9 cellular contexts compared by ENCODE assay signal in the genomic region with DNA sequence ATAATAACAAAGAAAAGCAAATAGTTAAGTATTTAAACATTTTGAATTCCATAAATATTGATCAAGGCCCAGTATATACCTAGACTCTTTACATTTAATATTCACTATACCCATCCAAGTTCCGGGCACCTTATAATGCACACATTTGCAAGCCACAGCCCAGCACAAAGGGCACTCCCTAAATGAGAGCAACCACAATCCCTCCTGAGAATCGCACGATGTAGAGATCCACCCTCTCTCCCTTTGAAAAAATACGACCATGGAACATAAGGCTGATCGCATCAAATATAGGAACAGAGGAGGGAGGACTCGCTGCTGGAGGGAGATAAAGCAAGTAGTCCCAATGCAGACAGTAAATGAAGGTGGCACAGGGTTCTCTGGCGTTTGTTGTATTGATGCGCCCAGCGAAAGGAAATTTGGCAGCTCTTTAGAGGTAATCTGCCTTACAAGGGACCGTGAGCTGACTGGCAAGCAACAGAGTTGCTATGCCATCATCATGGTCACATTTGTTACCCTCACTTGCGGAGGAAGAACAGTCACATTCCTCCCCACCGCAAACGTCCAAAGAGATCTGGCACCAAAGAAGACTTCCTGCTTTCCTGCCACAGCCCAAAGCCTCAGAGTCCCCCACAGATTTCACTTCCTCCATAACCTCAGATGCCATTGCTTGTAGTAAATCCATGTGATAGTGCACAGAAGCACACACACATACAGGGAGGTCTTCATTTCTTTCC. TPM values are rescaled to one million over a fixed set of nuclear protein-coding genes. Genes with fewer than 3 reads are reported as not detected.
A peak's percentile ranks its signal among the peaks of the same experiment; 100 is the strongest.
DNase-seq lines count a peak whose midpoint lies in the region; ATAC-seq and TF ChIP-seq lines count a peak whose summit lies in the region.
"Had no signal": no experiment of that assay in that cellular context is flagged by ENCODE, and none has a peak within 500 bp of the region (broad histone marks: within the 10 kb centered on the region; RNA-seq: fewer than 3 reads in every experiment).

No MANE protein-coding gene starts in this region.

- 67 to 72% (median 69%) methylated on average over 13 of the region's 13 CpGs for WGBS in adrenal gland, 4 donors
- 59 to 67% (median 62%) methylated on average over 13 of the region's 13 CpGs for WGBS in psoas muscle, 3 donors

- H3K27ac ChIP-seq in adrenal gland (no peak overlapping the region), vagina (no peak overlapping the region), psoas muscle (no peak overlapping the region)

- DNase-seq in GM13977 (ENCODE audit: low spot score), result peak; percentile 23
- peak; percentile 55 for DNase-seq in HT1080 (ENCODE audit: low read depth)
- peak; percentile 25 to 55 (median 36) for DNase-seq in adrenal gland
- no peak for DNase-seq in vagina (ENCODE audit: extremely low spot score in 2 of 2)
- no peak for DNase-seq in OCI-M2 (lab: John Stamatoyannopoulos, UW; ENCODE audit: unreplicated experiment)
- DNase-seq in psoas muscle, result no peak
- no peak for DNase-seq in NCI-H345 (lab: John Stamatoyannopoulos, UW)

- H3K4me1 ChIP-seq in adrenal gland (replicated peaks in 1 of 2), result no peaks in the 10 kb centered on the region
- no peaks in the 10 kb centered on the region for H3K4me1 ChIP-seq in vagina
- H3K4me1 ChIP-seq in psoas muscle, result no peaks in the 10 kb centered on the region

- in situ Hi-C loops in GM13977 (cut with MboI; ENCODE audit: low pct_unique_long_range_greater_than_20kb, low sequenced_read_pairs, unreplicated experiment), result loop anchor here (25.0 kb wide), 2 partner anchors 343 to 593 kb away; a partner anchor contains a TSS

- TF ChIP-seq POLR2A in adrenal gland (IDR thresholded peaks at IDR 0.05) (no peak), vagina (IDR thresholded peaks at IDR 0.05) (no peak)

- H3K27me3 ChIP-seq in adrenal gland (no peaks in the 10 kb centered on the region), vagina (no peaks in the 10 kb centered on the region), psoas muscle (ENCODE audit: insufficient read depth in 3 of 3, low read length in 2 of 3) (peaks cover 0 to 2% (median 0%) of the 10 kb centered on the region in 3 donors)

- H3K9me3 ChIP-seq in adrenal gland (replicated peaks in 1 of 3) (no peaks in the 10 kb centered on the region), vagina (no peaks in the 10 kb centered on the region), psoas muscle (no peaks in the 10 kb centered on the region)

- no peak for TF ChIP-seq CTCF in GM13977 (IDR thresholded peaks at IDR 0.05; ENCODE audit: extremely low read depth, insufficient read depth, missing control alignments)
- no peak for TF ChIP-seq CTCF in adrenal gland (IDR thresholded peaks at IDR 0.05)
- no peak for TF ChIP-seq CTCF in vagina (IDR thresholded peaks at IDR 0.05)
- TF ChIP-seq CTCF in psoas muscle (IDR thresholded peaks at IDR 0.05), result no peak

- H3K36me3 ChIP-seq in adrenal gland (replicated peaks in 1 of 2), result no peaks in the 10 kb centered on the region
- no peaks in the 10 kb centered on the region for H3K36me3 ChIP-seq in vagina
- no peaks in the 10 kb centered on the region for H3K36me3 ChIP-seq in psoas muscle (ENCODE audit: insufficient read depth in 1 of 2, low read depth in 1 of 2)

- intact Hi-C loops in adrenal gland (cut with DNase I) (no loop called here), vagina (cut with DNase I) (no loop called here), psoas muscle (cut with DNase I) (no loop called here)

- peak; percentile 78 for ATAC-seq in GM21515 (IDR thresholded peaks at IDR 0.05; ENCODE audit: unreplicated experiment)
- ATAC-seq in psoas muscle, result no peak

- no peak overlapping the region for H3K4me3 ChIP-seq in adrenal gland
- H3K4me3 ChIP-seq in vagina, result no peak overlapping the region
- no peak overlapping the region for H3K4me3 ChIP-seq in psoas muscle

RNA-seq across cellular contexts. Expression of a gene that starts 16.1 kb away (rescaled TPM):
- not detected in 2 replicates for total RNA-seq in HT1080 (2014; rRNA removed; shearing (Covaris generic))
- polyA plus RNA-seq in HT1080 (2015; cell fraction: cytosol; rRNA removed), result not detected in 2 replicates
- polyA plus RNA-seq in HT1080 (2015; cell fraction: nucleus; rRNA removed), result not detected in 2 replicates
- not detected for total RNA-seq in adrenal gland
- polyA plus RNA-seq in adrenal gland, result not detected
- not detected for total RNA-seq in vagina
- not detected for total RNA-seq in psoas muscle
- polyA plus RNA-seq in psoas muscle, result not detected
- total RNA-seq: dermis microvascular lymphatic vessel endothelial cell had no signal

RNA-seq across cellular contexts. Expression of a gene that starts 22.5 kb away (rescaled TPM):
- total RNA-seq in HT1080 (2014; rRNA removed; shearing (Covaris generic)), result not detected in 2 replicates
- polyA plus RNA-seq in HT1080 (2015; cell fraction: cytosol; rRNA removed), result not detected in 2 replicates
- polyA plus RNA-seq in HT1080 (2015; cell fraction: nucleus; rRNA removed), result not detected in 2 replicates
- total RNA-seq in adrenal gland (not detected), vagina (not detected), psoas muscle (not detected)
- polyA plus RNA-seq in adrenal gland (not detected), psoas muscle (under 1 TPM in 1 of 3 donors, not detected in 2; 0.10 TPM)
- total RNA-seq: dermis microvascular lymphatic vessel endothelial cell had no signal

RNA-seq across cellular contexts. Expression of a gene that starts 57.5 kb away (rescaled TPM):
- 90.4 and 91.5 TPM in 2 replicates for total RNA-seq in HT1080 (2014; rRNA removed; shearing (Covaris generic))
- 111 and 113 TPM in 2 replicates for polyA plus RNA-seq in HT1080 (2015; cell fraction: cytosol; rRNA removed)
- polyA plus RNA-seq in HT1080 (2015; cell fraction: nucleus; rRNA removed), result 140 and 159 TPM in 2 replicates
- total RNA-seq in adrenal gland (100 to 1,000 TPM; 155 to 300 (median 202) TPM), vagina (127 TPM), psoas muscle (100 to 1,000 TPM in 1 of 4 donors, 10 to 100 TPM in 3; 65.1 to 129 (median 92.6) TPM)
- polyA plus RNA-seq in adrenal gland (100 to 1,000 TPM; 173 to 240 (median 229) TPM), psoas muscle (100 to 1,000 TPM in 1 of 3 donors, 10 to 100 TPM in 2; 79.8 to 109 (median 93.9) TPM)

Comparison
In these comparisons a context has a peak if more than half of its experiments do, and no peak if none do; other contexts are left out.
1. DNase-seq: peak in GM13977 (single experiment), HT1080 (single experiment) and adrenal gland (7 of 7); none in vagina (0 of 2), OCI-M2 (single experiment), psoas muscle (0 of 2) and NCI-H345 (single experiment).